In the genomic region with DNA sequence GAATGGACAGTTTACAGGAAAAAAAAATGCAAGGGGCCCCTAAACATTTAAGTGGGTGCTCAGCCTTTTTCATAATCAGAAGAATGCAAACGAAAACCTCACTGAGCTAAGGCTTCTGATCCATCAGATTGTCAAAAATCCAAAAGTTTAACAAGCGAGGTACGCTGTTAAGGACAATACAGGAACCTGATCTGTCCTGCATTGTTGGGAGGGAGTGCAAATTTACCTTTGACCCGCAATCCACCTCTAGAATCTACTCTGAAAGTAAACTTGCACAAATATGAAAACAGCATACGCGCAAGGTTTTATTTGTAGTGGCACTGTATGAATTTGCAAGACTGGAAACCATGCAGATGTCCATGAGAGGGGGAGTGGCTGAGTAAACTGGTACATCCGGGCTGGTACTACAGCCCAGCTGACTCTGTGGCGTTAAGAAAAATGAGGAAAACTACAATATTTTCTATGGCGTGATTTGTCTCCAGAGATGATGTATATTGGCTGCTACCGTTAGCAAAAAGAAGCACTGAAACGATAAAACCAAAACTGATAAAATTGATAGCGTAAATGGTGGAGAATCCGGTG, we compare ENCODE assay signal across 9 cellular contexts. TPM values are rescaled to one million over a fixed set of nuclear protein-coding genes. Genes with fewer than 3 reads are reported as not detected.
DNase-seq lines count a peak whose midpoint lies in the region; ATAC-seq and TF ChIP-seq lines count a peak whose summit lies in the region.
"Had no signal": no experiment of that assay in that cellular context is flagged by ENCODE, and none has a peak within 500 bp of the region (broad histone marks: within the 10 kb centered on the region; RNA-seq: fewer than 3 reads in every experiment).

No MANE protein-coding gene starts in this region.

- no peaks in the 10 kb centered on the region for H3K9me3 ChIP-seq in CD4-positive, alpha-beta memory T cell (ENCODE audit: control insufficient read depth in 1 of 2, low read length in 2 of 2)
- H3K9me3 ChIP-seq in MM.1S (replicated peaks; ENCODE audit: insufficient read depth, low read length): no peaks in the 10 kb centered on the region

- peak overlapping the region; percentile 72 for H3K27ac ChIP-seq in CD4-positive, alpha-beta memory T cell (ENCODE audit: low read depth, low read length)
- H3K27ac ChIP-seq in MM.1S (ENCODE audit: low read length): peak overlapping the region; percentile 40; the same call in 1 of the 2 replicates

- POLR2A ChIA-PET in CD4-positive, alpha-beta memory T cell (lab: Charles Lee; ENCODE audit: partially characterized antibody): interaction anchor here (0.6 to 4.1 kb wide), 30 partner anchors 9 to 772 kb away, joined by 3 to 86 read pairs (median 4); partner anchors contain the start of genes JMJD6, METTL23, MXRA7 and PRCD

- H3F3A ChIP-seq in MM.1S (ENCODE audit: insufficient read depth, low read length): peaks cover 7% of the 10 kb centered on the region; the same call in 1 of the 2 replicates

- no peaks in the 10 kb centered on the region for H3K36me3 ChIP-seq in CD4-positive, alpha-beta memory T cell (ENCODE audit: insufficient read depth, low read length)
- H3K36me3 ChIP-seq in MM.1S (replicated peaks; ENCODE audit: insufficient read depth, low read length): no peaks in the 10 kb centered on the region

- in situ Hi-C loops in KBM-7 (cut with MboI; ENCODE audit: low pct_unique_long_range_greater_than_20kb, low sequenced_read_pairs): no loop called here

- peak overlapping the region; percentile 75 to 83 for H3K4me3 ChIP-seq in CD4-positive, alpha-beta memory T cell (ENCODE audit: low read length in 2 of 2)
- H3K4me3 ChIP-seq in MM.1S (ENCODE audit: low read length): peak overlapping the region; percentile 73
- peak overlapping the region; percentile 61 for H3K4me3 ChIP-seq in choroid plexus epithelial cell (ENCODE audit: low read depth, low read length)

- H4K20me1 ChIP-seq in MM.1S (ENCODE audit: insufficient read depth, low read length): no peaks in the 10 kb centered on the region

- peak overlapping the region; percentile 63 for H3K9ac ChIP-seq in MM.1S (ENCODE audit: low read length)

- peak overlapping the region; percentile 74 for H3K4me2 ChIP-seq in MM.1S (ENCODE audit: low read depth, low read length)

- ATAC-seq in naive B cell (ENCODE audit: low read depth in 2 of 2): no peak
- ATAC-seq in HG03565 (IDR thresholded peaks at IDR 0.05; ENCODE audit: unreplicated experiment): no peak

- H3K4me3 Mint-ChIP-seq in CD4-positive, alpha-beta memory T cell: peak overlapping the region; percentile 87 to 97 (median 92)
- H3K4me3 Mint-ChIP-seq in naive B cell: peak overlapping the region; percentile 84 to 98 (median 94)

- H3K79me2 ChIP-seq in MM.1S (ENCODE audit: low read length): no peaks in the 10 kb centered on the region

- H3K4me1 Mint-ChIP-seq in CD4-positive, alpha-beta memory T cell: peaks cover 22 to 32% (median 29%) of the 10 kb centered on the region in 4 donors
- peaks cover 19 to 24% (median 23%) of the 10 kb centered on the region in 3 donors for H3K4me1 Mint-ChIP-seq in naive B cell

- H2AFZ ChIP-seq in MM.1S (ENCODE audit: low read length): peak overlapping the region; percentile 67

- peaks cover 35% of the 10 kb centered on the region for H3K4me1 ChIP-seq in CD4-positive, alpha-beta memory T cell (ENCODE audit: insufficient read depth, low read length)
- H3K4me1 ChIP-seq in MM.1S (ENCODE audit: low read length): peaks cover 6% of the 10 kb centered on the region

- CTCF ChIA-PET in CD4-positive, alpha-beta memory T cell (lab: Charles Lee; ENCODE audit: partially characterized antibody): interaction anchor here (0.6 to 3.3 kb wide), 8 partner anchors 9 to 149 kb away, joined by 3 to 29 read pairs (median 6); no protein-coding TSS in a partner anchor

- DNase-seq in CD4-positive, alpha-beta memory T cell: no peak
- DNase-seq in MM.1S (peak; percentile 36), choroid plexus epithelial cell (ENCODE audit: low read depth) (peak; percentile 15), naive B cell (no peak), GF-D8 (lab: John Stamatoyannopoulos, UW) (no peak), KBM-7 (no peak), middle frontal gyrus (ENCODE audit: extremely low spot score, low spot score) (no peak)

- intact Hi-C loops in CD4-positive, alpha-beta memory T cell (cut with micrococcal nuclease): loop anchor here (5.0 to 10.0 kb wide), 3 partner anchors 50 to 218 kb away; partner anchors contain the start of genes JMJD6, METTL23 and UBE2O

- peak overlapping the region; percentile 91 to 98 (median 97) for H3K27ac Mint-ChIP-seq in CD4-positive, alpha-beta memory T cell
- peak overlapping the region in 5 of 6 donors; percentile 90 to 99 (median 97) for H3K27ac Mint-ChIP-seq in naive B cell

- H3K27me3 Mint-ChIP-seq in CD4-positive, alpha-beta memory T cell: no peaks in the 10 kb centered on the region
- peaks cover 1 to 9% (median 9%) of the 10 kb centered on the region in 3 donors for H3K27me3 Mint-ChIP-seq in naive B cell

- H3K9me2 ChIP-seq in MM.1S (replicated peaks; ENCODE audit: insufficient read depth, low read length): no peaks in the 10 kb centered on the region

- TF ChIP-seq CTCF in MM.1S (IDR thresholded peaks at IDR 0.05; ENCODE audit: low read length) (no peak), choroid plexus epithelial cell (conservative IDR thresholded peaks at IDR 0.05; ENCODE audit: low read depth, low read length) (no peak)

- H3K36me3 Mint-ChIP-seq in CD4-positive, alpha-beta memory T cell: peaks cover 0 to 7% of the 10 kb centered on the region in 2 donors
- no peaks in the 10 kb centered on the region for H3K36me3 Mint-ChIP-seq in naive B cell

- H3K9me3 Mint-ChIP-seq in CD4-positive, alpha-beta memory T cell: no peaks in the 10 kb centered on the region
- peaks cover 0 to 5% (median 0%) of the 10 kb centered on the region in 7 donors for H3K9me3 Mint-ChIP-seq in naive B cell

- no peaks in the 10 kb centered on the region for H3K27me3 ChIP-seq in CD4-positive, alpha-beta memory T cell (ENCODE audit: insufficient read depth, low read length)
- H3K27me3 ChIP-seq in MM.1S (replicated peaks; ENCODE audit: insufficient read depth, low read length): peaks cover 6% of the 10 kb centered on the region; the same call in 1 of the 2 replicates

RNA-seq across cellular contexts. Expression of gene ST6GALNAC1, which starts 28.8 kb away (rescaled TPM):
- total RNA-seq in CD4-positive, alpha-beta memory T cell: 10 to 100 TPM; 12.7 to 14.6 TPM
- 10 to 100 TPM; 14.3 to 45.8 TPM for polyA plus RNA-seq in CD4-positive, alpha-beta memory T cell
- not detected for polyA plus RNA-seq in naive B cell (ENCODE audit: low read depth in 6 of 6)
- total RNA-seq: HT1080 had no signal

RNA-seq across cellular contexts. Expression of gene MXRA7, which starts 38.4 kb away (rescaled TPM):
- 1 to 10 TPM; 6.3 to 9.2 TPM for total RNA-seq in CD4-positive, alpha-beta memory T cell
- 10 to 100 TPM in 1 of 2 donors, 1 to 10 TPM in 1; 5.3 to 15.0 TPM for polyA plus RNA-seq in CD4-positive, alpha-beta memory T cell
- 1 to 10 TPM; 1.8 to 7.7 (median 3.5) TPM for polyA plus RNA-seq in naive B cell (ENCODE audit: low read depth in 6 of 6)

RNA-seq across cellular contexts. Expression of gene JMJD6, which starts 54.0 kb away (rescaled TPM):
- 10 to 100 TPM; 59.4 to 62.1 TPM for total RNA-seq in CD4-positive, alpha-beta memory T cell
- 10 to 100 TPM; 22.1 to 40.7 TPM for polyA plus RNA-seq in CD4-positive, alpha-beta memory T cell
- 10 to 100 TPM; 17.4 to 38.2 (median 20.0) TPM for polyA plus RNA-seq in naive B cell (ENCODE audit: low read depth in 6 of 6)

RNA-seq across cellular contexts. Expression of gene METTL23, which starts 54.3 kb away (rescaled TPM):
- 10 to 100 TPM; 75.5 to 81.4 TPM for total RNA-seq in CD4-positive, alpha-beta memory T cell
- polyA plus RNA-seq in CD4-positive, alpha-beta memory T cell: 100 to 1,000 TPM; 134 to 156 TPM
- polyA plus RNA-seq in naive B cell (ENCODE audit: low read depth in 6 of 6): 100 to 1,000 TPM; 119 to 177 (median 143) TPM

Comparison
In these comparisons a context has a peak if more than half of its experiments do, and no peak if none do; other contexts are left out.
1. DNase-seq: peak in MM.1S (single experiment) and choroid plexus epithelial cell (single experiment); none in CD4-positive, alpha-beta memory T cell (0 of 5), naive B cell (single experiment), GF-D8 (single experiment), KBM-7 (single experiment) and middle frontal gyrus (single experiment).
2. RNA of gene ST6GALNAC1, which starts 28.8 kb away (polyA plus RNA-seq): 14.3 to 45.8 TPM in CD4-positive, alpha-beta memory T cell; not detected in naive B cell; every median in the first group is over 10 times any median in the second.
3. Peak in every context shown above with its lines, with median percentiles within 50 percentile points of each other: H3K4me3 ChIP-seq.